ENCODE assay signal across 30 cellular contexts in the genomic region with DNA sequence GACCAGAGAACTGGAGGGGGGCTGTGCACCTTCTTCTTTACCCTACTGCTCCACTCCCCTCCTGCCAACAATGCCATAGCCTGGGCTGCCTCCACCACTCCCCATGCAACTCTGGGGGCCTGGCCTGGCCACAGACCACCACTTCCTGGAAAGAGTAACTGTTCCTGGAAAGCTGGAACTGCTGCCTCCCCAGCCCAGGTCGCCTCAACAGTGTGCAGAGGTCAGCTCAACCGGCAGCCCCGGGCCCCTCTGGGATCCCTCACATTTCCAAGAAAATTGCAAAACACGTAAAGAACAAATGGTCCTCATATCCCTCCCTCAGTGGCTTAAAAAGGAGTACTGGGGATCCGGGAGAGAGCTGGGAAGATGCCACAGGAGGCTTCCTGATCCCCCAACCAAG. TPM values are rescaled to one million over a fixed set of nuclear protein-coding genes. Genes with fewer than 3 reads are reported as not detected.
"Had no signal": no experiment of that assay in that cellular context is flagged by ENCODE, and none has a peak within 500 bp of the region (broad histone marks: within the 10 kb centered on the region; RNA-seq: fewer than 3 reads in every experiment).

No MANE protein-coding gene starts in this region.

- H3K36me3 ChIP-seq: esophagus muscularis mucosa, neutrophil, pancreas, sigmoid colon, stomach, thyroid gland, vagina had no signal

- H3K27ac ChIP-seq: coronary artery, esophagus muscularis mucosa, foreskin keratinocyte, neutrophil, pancreas, sigmoid colon, stomach, thyroid gland, vagina had no signal

- H3K4me1 ChIP-seq: esophagus muscularis mucosa, foreskin keratinocyte, pancreas, sigmoid colon, thyroid gland had no signal

- H3K27me3 ChIP-seq: foreskin keratinocyte, pancreas, sigmoid colon, thyroid gland, vagina had no signal

- ATAC-seq: foreskin keratinocyte; left colon; natural killer cell; pancreas; stimulated activated effector memory CD8-positive, alpha-beta T cell treated with anti-CD3 and anti-CD28 coated beads, Interleukin-12 subunit alpha, Interleukin-12 subunit beta, amount 100 ng/mL, for 72 hours had no signal

- DNase-seq: dermis blood vessel endothelial cell; effector memory CD4-positive, alpha-beta T cell; foreskin keratinocyte; glutamatergic neuron; hypothalamus; immature natural killer cell; islet precursor cell; kidney glomerular epithelial cell; left colon; natural killer cell; pancreas; retina; sigmoid colon; stimulated activated CD4-positive, alpha-beta T cell treated with anti-CD3 and anti-CD28 coated beads, Interleukin-2, amount 100 ng/mL, for 24 hours; stimulated activated CD4-positive, alpha-beta T cell treated with anti-CD3 and anti-CD28 coated beads, Interleukin-4, amount 100 ng/mL, for 24 hours; stimulated activated naive CD4-positive, alpha-beta T cell treated with Interleukin-2 at 50 U/mL for 16 hours; stomach; thyroid gland; trophoblast cell had no signal

- H3K9me3 ChIP-seq: neutrophil, pancreas, thyroid gland, vagina had no signal

- H3K4me3 ChIP-seq: coronary artery, esophagus muscularis mucosa, lung, pancreas, sigmoid colon, stomach, thyroid gland, vagina had no signal

RNA-seq across cellular contexts. Expression of a gene that starts 22.4 kb away (rescaled TPM):
- total RNA-seq: dermis blood vessel endothelial cell, endothelial cell of umbilical vein, epithelial cell of proximal tubule, foreskin keratinocyte, mononuclear cell, natural killer cell, pulmonary artery endothelial cell had no signal
- polyA plus RNA-seq: endothelial cell of umbilical vein, fibroblast of lung, foreskin keratinocyte, immature natural killer cell had no signal
